In the genomic region with DNA sequence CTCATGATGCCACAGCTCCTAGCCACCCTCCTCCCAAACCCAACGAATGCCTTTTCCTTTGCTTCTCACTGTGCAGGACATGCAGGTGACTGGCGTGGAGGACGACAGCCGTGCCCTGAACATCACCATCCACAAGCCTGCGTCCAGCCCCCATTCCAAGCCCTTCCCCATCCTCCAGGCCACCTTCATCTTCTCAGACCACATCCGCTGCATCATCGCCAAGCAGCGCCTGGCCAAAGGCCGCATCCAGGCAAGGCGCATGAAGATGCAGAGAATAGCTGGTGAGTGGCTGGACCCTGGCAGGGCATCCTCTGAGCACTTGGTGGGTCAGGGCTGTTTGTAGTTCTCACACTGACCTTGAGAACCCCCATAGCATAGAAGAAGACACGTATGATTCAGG, we compare ENCODE assay signal across 15 cellular contexts.
DNase-seq lines count a peak whose midpoint lies in the region; ATAC-seq and TF ChIP-seq lines count a peak whose summit lies in the region.
"Had no signal": no experiment of that assay in that cellular context is flagged by ENCODE, and none has a peak within 500 bp of the region (broad histone marks: within the 10 kb centered on the region; RNA-seq: fewer than 3 reads in every experiment).

No MANE protein-coding gene starts in this region.

- H3K4me1 Mint-ChIP-seq in activated CD8-positive, alpha-beta T cell treated with anti-CD3 and anti-CD28 coated beads, Interleukin-2, amount 10 ng/mL, durations not matched to agents 7 days and 5 days (ENCODE audit: low read depth) = peaks cover 61% of the 10 kb centered on the region
- peaks cover 20% of the 10 kb centered on the region for H3K4me1 Mint-ChIP-seq in activated CD8-positive, alpha-beta T cell treated with anti-CD3 and anti-CD28 coated beads for 36 hours (ENCODE audit: low read depth)
- H3K4me1 Mint-ChIP-seq in activated T-helper 17 cell treated with anti-CD3 and anti-CD28 coated beads, Interleukin-2, amount 50 U/mL, for 72 hours = peaks cover 18% of the 10 kb centered on the region
- H3K4me1 Mint-ChIP-seq in stimulated activated naive B cell treated with anti-CD40 and anti-IgM and Interleukin-4, amounts not matched to agents 10 μg/mL and 1 μg/mL and 100 μg/mL, for 72 hours = peaks cover 20 to 41% of the 10 kb centered on the region in 2 donors

- H3K18ac ChIP-seq in mesenchymal stem cell (ENCODE audit: low read depth in 1 of 2, low read length in 2 of 2) = no peak overlapping the region

- H2AFZ ChIP-seq in mesenchymal stem cell (ENCODE audit: low read depth, low read length) = no peak overlapping the region
- no peak overlapping the region for H2AFZ ChIP-seq in OCI-LY7 (ENCODE audit: low read length)

- WGBS in mesenchymal stem cell = 99% methylated on average over 11 of the region's 11 CpGs

- DNase-seq in activated CD8-positive, alpha-beta T cell treated with anti-CD3 and anti-CD28 coated beads, Interleukin-2, amount 10 ng/mL, durations not matched to agents 7 days and 5 days = no peak
- DNase-seq in activated CD8-positive, alpha-beta T cell treated with anti-CD3 and anti-CD28 coated beads for 36 hours = no peak
- DNase-seq in mesenchymal stem cell (no peak), OCI-LY7 (ENCODE audit: low spot score) (no peak), posterior vena cava (ENCODE audit: low spot score) (no peak)
- no peak for DNase-seq in stimulated activated naive B cell treated with anti-CD40 and anti-IgM and Interleukin-4, amounts not matched to agents 10 μg/mL and 1 μg/mL and 100 μg/mL, for 72 hours
- DNase-seq: Calu3, DMS79 treated with DMSO at 0.1 percent for 48 hours, KBM-7, MG63, NCI-H2029 treated with DMSO at 0.1 percent for 48 hours, NCI-H526 treated with DMSO at 0.1 percent for 48 hours, SHP77 treated with DMSO at 0.1 percent for 48 hours had no signal

- TF ChIP-seq CTCF in activated CD8-positive, alpha-beta T cell treated with anti-CD3 and anti-CD28 coated beads for 36 hours (IDR thresholded peaks at IDR 0.05) = no peak
- TF ChIP-seq CTCF in OCI-LY7 (conservative IDR thresholded peaks at IDR 0.05; ENCODE audit: low read length) = no peak

- H3K27ac Mint-ChIP-seq in activated CD8-positive, alpha-beta T cell treated with anti-CD3 and anti-CD28 coated beads, Interleukin-2, amount 10 ng/mL, durations not matched to agents 7 days and 5 days = peak overlapping the region; percentile 46
- no peak overlapping the region for H3K27ac Mint-ChIP-seq in activated CD8-positive, alpha-beta T cell treated with anti-CD3 and anti-CD28 coated beads for 36 hours
- H3K27ac Mint-ChIP-seq in activated T-helper 17 cell treated with anti-CD3 and anti-CD28 coated beads, Interleukin-2, amount 50 U/mL, for 72 hours = peak overlapping the region; percentile 42
- peak overlapping the region; percentile 83 for H3K27ac Mint-ChIP-seq in stimulated activated naive B cell treated with anti-CD40 and anti-IgM and Interleukin-4, amounts not matched to agents 10 μg/mL and 1 μg/mL and 100 μg/mL, for 72 hours

- H3K27ac ChIP-seq in mesenchymal stem cell (ENCODE audit: low read length, poor library complexity, severe bottlenecking) (no peak overlapping the region), OCI-LY7 (ENCODE audit: low read depth, low read length, poor library complexity, severe bottlenecking) (no peak overlapping the region)

- H4K20me1 ChIP-seq in OCI-LY7 (ENCODE audit: insufficient read depth, low read length) = no peaks in the 10 kb centered on the region

- no peak overlapping the region for H2BK15ac ChIP-seq in mesenchymal stem cell (ENCODE audit: low read depth, poor library complexity, severe bottlenecking)

- no TSS peak for BruUV-seq in OCI-LY7 (replicated peaks; lab: Mats Ljungman, UMichigan)

- no peak overlapping the region for H2BK5ac ChIP-seq in mesenchymal stem cell (ENCODE audit: low read depth, low read length, poor library complexity, severe bottlenecking)

- H3K4me2 ChIP-seq in mesenchymal stem cell (ENCODE audit: low read length, poor library complexity, severe bottlenecking) (no peak overlapping the region), OCI-LY7 (ENCODE audit: low read length) (no peak overlapping the region)

- H2AK5ac ChIP-seq in mesenchymal stem cell (ENCODE audit: low read length, severe bottlenecking) = no peak overlapping the region

- no peak overlapping the region for H3K23ac ChIP-seq in mesenchymal stem cell (ENCODE audit: low read length in 2 of 2)

- ATAC-seq in activated CD8-positive, alpha-beta T cell treated with anti-CD3 and anti-CD28 coated beads, Interleukin-2, amount 10 ng/mL, durations not matched to agents 7 days and 5 days = no peak
- no peak for ATAC-seq in activated CD8-positive, alpha-beta T cell treated with anti-CD3 and anti-CD28 coated beads for 36 hours
- ATAC-seq in activated T-helper 17 cell treated with anti-CD3 and anti-CD28 coated beads, Interleukin-2, amount 50 U/mL, for 72 hours (replicated peaks) = no peak
- ATAC-seq in stimulated activated naive B cell treated with anti-CD40 and anti-IgM and Interleukin-4, amounts not matched to agents 10 μg/mL and 1 μg/mL and 100 μg/mL, for 72 hours (replicated peaks) = no peak
- ATAC-seq: Panc1 had no signal

- no peaks in the 10 kb centered on the region for H3K27me3 ChIP-seq in mesenchymal stem cell (ENCODE audit: control insufficient read depth in 1 of 2, insufficient read depth in 1 of 2, low read length in 2 of 2)
- H3K27me3 ChIP-seq: MG63 had no signal

- no peak overlapping the region for H3K4me3 ChIP-seq in mesenchymal stem cell (ENCODE audit: insufficient read depth in 1 of 2, low read depth in 1 of 2, low read length in 2 of 2)
- no peak overlapping the region for H3K4me3 ChIP-seq in OCI-LY7 (ENCODE audit: low read depth, low read length, poor library complexity, severe bottlenecking)
- H3K4me3 ChIP-seq: MG63 had no signal

- H3K9me2 ChIP-seq in OCI-LY7 (ENCODE audit: insufficient read depth, low read length) = no peaks in the 10 kb centered on the region

- no peak overlapping the region for H4K91ac ChIP-seq in mesenchymal stem cell (ENCODE audit: low read length)

- H4K8ac ChIP-seq in mesenchymal stem cell (ENCODE audit: low read length) = peak overlapping the region; percentile 5

- H3K36me3 ChIP-seq in mesenchymal stem cell (ENCODE audit: control insufficient read depth in 1 of 2, insufficient read depth in 2 of 2, low read depth in 1 of 2, low read length in 2 of 2) = peaks cover 48 to 62% of the 10 kb centered on the region in 2 experiments
- H3K36me3 ChIP-seq in OCI-LY7 (ENCODE audit: insufficient read depth, low read length) = peaks cover 68% of the 10 kb centered on the region; the same call in 1 of the 2 replicates

- H3K9ac ChIP-seq in mesenchymal stem cell (ENCODE audit: low read length) = no peak overlapping the region

- peaks cover 2% of the 10 kb centered on the region for H3K79me1 ChIP-seq in mesenchymal stem cell (replicated peaks; ENCODE audit: low read length, poor library complexity, severe bottlenecking)

- no peak overlapping the region for H3K4me3 Mint-ChIP-seq in activated CD8-positive, alpha-beta T cell treated with anti-CD3 and anti-CD28 coated beads, Interleukin-2, amount 10 ng/mL, durations not matched to agents 7 days and 5 days
- no peak overlapping the region for H3K4me3 Mint-ChIP-seq in activated CD8-positive, alpha-beta T cell treated with anti-CD3 and anti-CD28 coated beads for 36 hours
- no peak overlapping the region for H3K4me3 Mint-ChIP-seq in activated T-helper 17 cell treated with anti-CD3 and anti-CD28 coated beads, Interleukin-2, amount 50 U/mL, for 72 hours
- no peak overlapping the region for H3K4me3 Mint-ChIP-seq in stimulated activated naive B cell treated with anti-CD40 and anti-IgM and Interleukin-4, amounts not matched to agents 10 μg/mL and 1 μg/mL and 100 μg/mL, for 72 hours

- intact Hi-C loops in activated CD8-positive, alpha-beta T cell treated with anti-CD3 and anti-CD28 coated beads for 36 hours (cut with micrococcal nuclease) = no loop called here
- intact Hi-C loops in OCI-LY7 (cut with micrococcal nuclease; ENCODE audit: unreplicated experiment) (no loop called here), posterior vena cava (cut with DNase I) (no loop called here)

- peaks cover 11% of the 10 kb centered on the region for H3K4me1 ChIP-seq in mesenchymal stem cell (ENCODE audit: control insufficient read depth, insufficient read depth, low read depth, low read length)
- no peaks in the 10 kb centered on the region for H3K4me1 ChIP-seq in OCI-LY7 (ENCODE audit: insufficient read depth, low read length, poor library complexity, severe bottlenecking)

- H3K14ac ChIP-seq in mesenchymal stem cell (ENCODE audit: low read length in 2 of 2) = no peak overlapping the region

- H3K79me2 ChIP-seq in OCI-LY7 (ENCODE audit: insufficient read depth, low read depth, low read length) = no peaks in the 10 kb centered on the region

- CTCF ChIA-PET in activated CD8-positive, alpha-beta T cell treated with anti-CD3 and anti-CD28 coated beads, Interleukin-2, amount 10 ng/mL, durations not matched to agents 7 days and 5 days (lab: Charles Lee) = no interaction called here
- CTCF ChIA-PET in activated CD8-positive, alpha-beta T cell treated with anti-CD3 and anti-CD28 coated beads for 36 hours (lab: Charles Lee) = no interaction called here
- CTCF ChIA-PET in OCI-LY7 (lab: Charles Lee; ENCODE audit: unreplicated experiment) = no interaction called here

- POLR2A ChIA-PET in activated CD8-positive, alpha-beta T cell treated with anti-CD3 and anti-CD28 coated beads, Interleukin-2, amount 10 ng/mL, durations not matched to agents 7 days and 5 days (lab: Charles Lee) = no interaction called here
- POLR2A ChIA-PET in activated CD8-positive, alpha-beta T cell treated with anti-CD3 and anti-CD28 coated beads for 36 hours (lab: Charles Lee) = interaction anchor here (0.6 to 1.0 kb wide), 2 partner anchors 11 to 23 kb away, joined by 3 to 4 read pairs; no protein-coding TSS in a partner anchor
- POLR2A ChIA-PET in OCI-LY7 (lab: Charles Lee) = no interaction called here

- no peak overlapping the region for H2BK120ac ChIP-seq in mesenchymal stem cell (ENCODE audit: low read depth, low read length)

- H3K36me3 Mint-ChIP-seq in activated CD8-positive, alpha-beta T cell treated with anti-CD3 and anti-CD28 coated beads, Interleukin-2, amount 10 ng/mL, durations not matched to agents 7 days and 5 days (ENCODE audit: low read depth) = peaks cover 74% of the 10 kb centered on the region
- H3K36me3 Mint-ChIP-seq in activated CD8-positive, alpha-beta T cell treated with anti-CD3 and anti-CD28 coated beads for 36 hours (ENCODE audit: low read depth) = peaks cover 50% of the 10 kb centered on the region
- peaks cover 82% of the 10 kb centered on the region for H3K36me3 Mint-ChIP-seq in activated T-helper 17 cell treated with anti-CD3 and anti-CD28 coated beads, Interleukin-2, amount 50 U/mL, for 72 hours (ENCODE audit: low read depth)
- H3K36me3 Mint-ChIP-seq in stimulated activated naive B cell treated with anti-CD40 and anti-IgM and Interleukin-4, amounts not matched to agents 10 μg/mL and 1 μg/mL and 100 μg/mL, for 72 hours = peaks cover 73 to 84% of the 10 kb centered on the region in 2 donors

- H3K27me3 Mint-ChIP-seq in activated CD8-positive, alpha-beta T cell treated with anti-CD3 and anti-CD28 coated beads, Interleukin-2, amount 10 ng/mL, durations not matched to agents 7 days and 5 days (ENCODE audit: low read depth) = no peaks in the 10 kb centered on the region
- no peaks in the 10 kb centered on the region for H3K27me3 Mint-ChIP-seq in activated CD8-positive, alpha-beta T cell treated with anti-CD3 and anti-CD28 coated beads for 36 hours
- no peaks in the 10 kb centered on the region for H3K27me3 Mint-ChIP-seq in activated T-helper 17 cell treated with anti-CD3 and anti-CD28 coated beads, Interleukin-2, amount 50 U/mL, for 72 hours
- no peaks in the 10 kb centered on the region for H3K27me3 Mint-ChIP-seq in stimulated activated naive B cell treated with anti-CD40 and anti-IgM and Interleukin-4, amounts not matched to agents 10 μg/mL and 1 μg/mL and 100 μg/mL, for 72 hours

- H3K9me3 ChIP-seq in mesenchymal stem cell (ENCODE audit: control insufficient read depth, low read length) = no peaks in the 10 kb centered on the region
- no peaks in the 10 kb centered on the region for H3K9me3 ChIP-seq in OCI-LY7 (ENCODE audit: low read length)
- H3K9me3 ChIP-seq: MG63 had no signal

- no peak overlapping the region for H3K4ac ChIP-seq in mesenchymal stem cell (ENCODE audit: low read depth in 1 of 2, low read length in 2 of 2)

- H2BK12ac ChIP-seq in mesenchymal stem cell (ENCODE audit: low read length in 2 of 2) = peak overlapping the region in 1 of 2 experiments; percentile 49

- H3K9me3 Mint-ChIP-seq in activated CD8-positive, alpha-beta T cell treated with anti-CD3 and anti-CD28 coated beads, Interleukin-2, amount 10 ng/mL, durations not matched to agents 7 days and 5 days (ENCODE audit: insufficient read depth) = no peaks in the 10 kb centered on the region
- H3K9me3 Mint-ChIP-seq in activated CD8-positive, alpha-beta T cell treated with anti-CD3 and anti-CD28 coated beads for 36 hours = no peaks in the 10 kb centered on the region
- no peaks in the 10 kb centered on the region for H3K9me3 Mint-ChIP-seq in activated T-helper 17 cell treated with anti-CD3 and anti-CD28 coated beads, Interleukin-2, amount 50 U/mL, for 72 hours
- H3K9me3 Mint-ChIP-seq in stimulated activated naive B cell treated with anti-CD40 and anti-IgM and Interleukin-4, amounts not matched to agents 10 μg/mL and 1 μg/mL and 100 μg/mL, for 72 hours = peaks cover 0 to 4% of the 10 kb centered on the region in 2 donors
